ENCODE assay signal across 8 cellular contexts in the genomic region with DNA sequence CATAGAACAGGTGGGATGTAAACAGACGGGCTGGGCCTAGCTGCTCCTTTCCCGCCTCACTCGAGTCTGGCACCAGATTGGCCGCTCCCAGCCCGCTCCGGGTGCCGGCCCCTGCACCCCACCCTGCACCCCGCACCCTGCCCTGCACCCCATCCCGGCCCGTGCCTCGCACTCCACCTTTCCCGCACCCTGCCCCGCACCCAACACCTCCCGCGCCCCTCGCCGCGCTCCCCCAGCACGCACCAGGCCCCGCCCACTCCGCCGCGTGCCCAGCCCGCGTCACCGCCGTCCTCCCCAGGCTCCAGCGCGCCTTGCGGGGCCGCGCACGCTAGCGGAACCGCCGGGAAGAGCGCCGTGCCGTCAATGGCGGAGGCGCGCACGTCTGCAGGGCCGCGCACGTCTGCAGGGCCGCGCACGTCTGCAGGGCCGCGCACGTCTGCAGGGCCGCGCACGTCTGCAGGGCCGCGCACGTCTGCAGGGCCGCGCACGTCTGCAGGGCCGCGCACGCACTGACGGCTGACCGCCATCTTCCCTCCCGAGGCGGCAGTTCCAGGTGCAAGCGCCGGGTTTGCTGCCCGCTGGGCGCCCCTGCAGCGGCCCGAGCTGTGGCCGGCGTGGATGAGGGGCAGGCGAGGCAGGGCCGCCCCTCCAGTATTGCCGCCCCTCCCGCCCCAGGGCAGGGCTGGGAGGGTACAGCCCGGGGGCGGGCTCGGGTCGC. TPM values are rescaled to one million over a fixed set of nuclear protein-coding genes. Genes with fewer than 3 reads are reported as not detected.
DNase-seq lines count a peak whose midpoint lies in the region; ATAC-seq, FAIRE-seq and TF ChIP-seq lines count a peak whose summit lies in the region.

A gene (plus strand): TSS at position 503 of the 718 bp plus-strand sequence. CDS start 347 bp downstream, outside the sequence.

- peak within 1 kb of the TSS; percentile 88 for H2AFZ ChIP-seq in keratinocyte (ENCODE audit: control insufficient read depth, low read length)

- FAIRE-seq in keratinocyte (lab: Jason Lieb, UNC): no peak

- H3K4me3 ChIP-seq in AG09309 (ENCODE audit: control insufficient read depth, low read depth, low read length): peak within 1 kb of the TSS; percentile 57
- H3K4me3 ChIP-seq in keratinocyte (ENCODE audit: control insufficient read depth in 2 of 3, extremely low read depth in 1 of 3, insufficient read depth in 2 of 3, low read depth in 1 of 3, low read length in 3 of 3): peak within 1 kb of the TSS; percentile 64 to 91 (median 89)

- H3K79me2 ChIP-seq in keratinocyte (ENCODE audit: control insufficient read depth, insufficient read depth, low read length): peaks cover 45% of the 10 kb centered on the region

- H3K4me2 ChIP-seq in keratinocyte (ENCODE audit: control insufficient read depth, extremely low read depth, insufficient read depth, low read depth, low read length): peak within 1 kb of the TSS; percentile 88

- peaks cover 29% of the 10 kb centered on the region for H4K20me1 ChIP-seq in keratinocyte (ENCODE audit: control insufficient read depth, extremely low read depth, insufficient read depth, low read length)

- H3K9ac ChIP-seq in keratinocyte (ENCODE audit: control insufficient read depth, extremely low read depth, insufficient read depth, low read length): peak within 1 kb of the TSS; percentile 84

- H3K27ac ChIP-seq in keratinocyte (ENCODE audit: control insufficient read depth, insufficient read depth, low read length): peak within 1 kb of the TSS; percentile 59

- peak; percentile 46 for DNase-seq in AG09309 (ENCODE audit: low read depth)
- peak; percentile 82 for DNase-seq in NCI-H446 treated with DMSO at 0.1 percent for 48 hours (lab: John Stamatoyannopoulos, UW)
- DNase-seq in central memory CD8-positive, alpha-beta T cell (ENCODE audit: low spot score in 2 of 2): peak; percentile 83 to 86
- peak; percentile 32 for DNase-seq in keratinocyte (ENCODE audit: low read depth, low spot score)
- peak; percentile 81 to 88 (median 83) for DNase-seq in stimulated activated CD4-positive, alpha-beta T cell treated with anti-CD3 and anti-CD28 coated beads, Interleukin-12 subunit alpha, Interleukin-12 subunit beta, amount 100 ng/mL, for 48 hours (ENCODE audit: low read depth in 2 of 3, low spot score in 1 of 3)

- H3K36me3 ChIP-seq in keratinocyte (ENCODE audit: control insufficient read depth in 2 of 2, extremely low read depth in 1 of 2, insufficient read depth in 2 of 2, low read length in 2 of 2): peaks cover 10 to 20% of the 10 kb centered on the region in 2 experiments

- H3K4me3 Mint-ChIP-seq in central memory CD8-positive, alpha-beta T cell: peak within 1 kb of the TSS; percentile 62

- peaks cover 15% of the 10 kb centered on the region for H3K4me1 ChIP-seq in keratinocyte (ENCODE audit: control insufficient read depth, extremely low read depth, insufficient read depth, low read length)

- H3K27ac Mint-ChIP-seq in central memory CD8-positive, alpha-beta T cell (ENCODE audit: low read depth): peak within 1 kb of the TSS; percentile 80

- peaks cover 20% of the 10 kb centered on the region for H3K36me3 Mint-ChIP-seq in central memory CD8-positive, alpha-beta T cell (ENCODE audit: insufficient read depth)

- ATAC-seq in GM19035 (IDR thresholded peaks at IDR 0.05; ENCODE audit: unreplicated experiment) (peak; percentile 78), HG03342 (IDR thresholded peaks at IDR 0.05; ENCODE audit: unreplicated experiment) (peak; percentile 86)
- ATAC-seq in activated CD4-positive, CD25-positive, alpha-beta regulatory T cell treated with anti-CD3 and anti-CD28 coated beads, Interleukin-2, amount 50 U/mL, for 24 hours: peak; percentile 87 to 88
- peak; percentile 77 for ATAC-seq in central memory CD8-positive, alpha-beta T cell (replicated peaks; ENCODE audit: extremely low read depth, poor library complexity, severe bottlenecking)

- no peaks in the 10 kb centered on the region for H3K27me3 ChIP-seq in keratinocyte (ENCODE audit: control insufficient read depth, extremely low read depth, insufficient read depth, low read length)

- dilution Hi-C loops in keratinocyte (cut with MboI; ENCODE audit: extremely low pct_ligation_motif_present, low sequenced_read_pairs): no loop called here

- no peaks in the 10 kb centered on the region for H3K27me3 Mint-ChIP-seq in central memory CD8-positive, alpha-beta T cell

- H3K4me1 Mint-ChIP-seq in central memory CD8-positive, alpha-beta T cell: peaks cover 40% of the 10 kb centered on the region

- no peaks in the 10 kb centered on the region for H3K9me3 ChIP-seq in keratinocyte (ENCODE audit: control insufficient read depth, low read depth, low read length)

- TF ChIP-seq CTCF in AG09309 (IDR thresholded peaks at IDR 0.05; ENCODE audit: control insufficient read depth, insufficient read depth, low read depth, low read length, missing control alignments) (no peak), keratinocyte (optimal IDR thresholded peaks at IDR 0.05 in 1 of 3, IDR thresholded peaks at IDR 0.05 in 1 of 3, conservative IDR thresholded peaks at IDR 0.05 in 1 of 3; ENCODE audit: extremely low read depth in 1 of 3, insufficient read depth in 2 of 3, low read length in 3 of 3) (no peak)

- H3K9me3 Mint-ChIP-seq in central memory CD8-positive, alpha-beta T cell: no peaks in the 10 kb centered on the region

- H3K9me1 ChIP-seq in keratinocyte (ENCODE audit: control insufficient read depth, extremely low read depth, insufficient read depth, low read length): peaks cover 2% of the 10 kb centered on the region

RNA-seq across cellular contexts. Expression of the gene that starts here (rescaled TPM):
- 75.3 to 102 TPM (median 89.3 TPM) in 3 replicates for polyA plus RNA-seq in keratinocyte
- 77.0 TPM for polyA plus RNA-seq in keratinocyte (2011; ENCODE audit: low read depth)
- 79.3 and 94.4 TPM in 2 replicates for polyA plus RNA-seq in keratinocyte (2011; cell fraction: cytosol; rRNA removed)
- 82.8 and 92.3 TPM in 2 replicates for polyA plus RNA-seq in keratinocyte (2011; cell fraction: nucleus; rRNA removed)
- polyA plus RNA-seq in keratinocyte (2012; ENCODE audit: low replicate concordance): 32.6 and 74.4 TPM in 2 replicates
- polyA minus RNA-seq in keratinocyte: 77.2 to 149 TPM (median 113 TPM) in 3 replicates
- polyA minus RNA-seq in keratinocyte (2011; cell fraction: cytosol; rRNA and poly(A)+ RNA removed): 94.8 TPM
- 98.4 and 183 TPM in 2 replicates for polyA minus RNA-seq in keratinocyte (2011; cell fraction: nucleus; rRNA and poly(A)+ RNA removed)

Comparison
In these comparisons a context has a peak if more than half of its experiments do, and no peak if none do; other contexts are left out.
1. Peak in every context shown above with its lines: DNase-seq, ATAC-seq, H3K4me3 ChIP-seq and H3K27ac ChIP-seq.
2. DNase-seq: peak in every context shown above with its lines; median percentile 84 in central memory CD8-positive, alpha-beta T cell; 83 in stimulated activated CD4-positive, alpha-beta T cell treated with anti-CD3 and anti-CD28 coated beads, Interleukin-12 subunit alpha, Interleukin-12 subunit beta, amount 100 ng/mL, for 48 hours; 82 in NCI-H446 treated with DMSO at 0.1 percent for 48 hours; 46 in AG09309; 32 in keratinocyte.